ENCODE assay signal across 2 cellular contexts in genomic region chr10:15315286-15315685, GRCh38.
TF ChIP-seq lines count a peak whose summit lies in the region.

No MANE protein-coding gene starts in this region.

TF ChIP-seq in GM23338, 12 proteins besides CTCF, POLR2A, EP300 and RAD21:
- TF ChIP-seq JUNB (IDR thresholded peaks at IDR 0.05; ENCODE audit: unreplicated experiment), result no peak
- TF ChIP-seq POLR2AphosphoS5 (IDR thresholded peaks at IDR 0.05; ENCODE audit: low read depth), result no peak
- no peak for TF ChIP-seq ZNF331 (CRISPR knock-in tag; IDR thresholded peaks at IDR 0.05; ENCODE audit: low read depth)
- no peak for TF ChIP-seq EZH2 (IDR thresholded peaks at IDR 0.05; ENCODE audit: low read depth, unreplicated experiment)
- no peak for TF ChIP-seq EZH2phosphoT487 (IDR thresholded peaks at IDR 0.05; ENCODE audit: unreplicated experiment)

TF ChIP-seq in K562, 482 proteins besides CTCF, POLR2A, EP300 and RAD21:
- TF ChIP-seq FOXJ3 (CRISPR knock-in tag; IDR thresholded peaks at IDR 0.05) (no peak), BACH1 (tag; IDR thresholded peaks at IDR 0.05) (no peak), MAFF (IDR thresholded peaks at IDR 0.05; ENCODE audit: low read length) (no peak), FOXP1 (CRISPR knock-in tag; IDR thresholded peaks at IDR 0.05) (no peak), ARID2 (IDR thresholded peaks at IDR 0.05) (no peak), CHD7 (IDR thresholded peaks at IDR 0.05; ENCODE audit: low read depth, low read length) (no peak), ERF (CRISPR knock-in tag; IDR thresholded peaks at IDR 0.05) (no peak)
